Comparison of ENCODE assay signal across 2 cellular contexts in the genomic region with DNA sequence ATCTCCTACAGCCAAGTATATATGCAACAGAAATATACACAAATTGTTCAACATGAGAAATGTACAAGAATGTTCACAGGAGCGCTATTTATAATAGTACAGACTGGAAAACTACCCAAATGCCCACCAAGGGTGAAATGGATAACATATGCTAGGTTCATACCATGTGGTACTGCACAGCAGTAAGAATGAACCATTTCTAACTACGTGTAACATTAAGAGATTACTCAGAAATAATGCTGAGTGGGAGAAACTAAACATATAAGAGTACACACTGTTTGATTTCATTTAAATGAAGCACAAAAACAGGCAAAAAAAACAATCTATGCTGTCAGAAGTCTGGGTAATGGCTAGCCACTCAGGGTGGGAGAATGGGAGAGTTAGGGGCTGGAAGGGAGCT.
TF ChIP-seq lines count a peak whose summit lies in the region.

No MANE protein-coding gene starts in this region.

TF ChIP-seq in GM12891, 5 proteins besides CTCF, POLR2A, EP300 and RAD21:
- TF ChIP-seq TAF1 (IDR thresholded peaks at IDR 0.05; ENCODE audit: low read depth, low read length) = no peak
- TF ChIP-seq PAX5 (IDR thresholded peaks at IDR 0.05; ENCODE audit: insufficient read depth, low read length, severe bottlenecking) = no peak
- no peak for TF ChIP-seq SPI1 (IDR thresholded peaks at IDR 0.05; ENCODE audit: low read depth, low read length)
- TF ChIP-seq POLR2AphosphoS5 (IDR thresholded peaks at IDR 0.05; ENCODE audit: low read depth, low read length) = no peak
- TF ChIP-seq POU2F2 (IDR thresholded peaks at IDR 0.05; ENCODE audit: low read depth, low read length) = no peak

TF ChIP-seq in IMR-90, 13 proteins besides CTCF, POLR2A, EP300 and RAD21:
- TF ChIP-seq NFE2L2 (IDR thresholded peaks at IDR 0.05; ENCODE audit: low read depth, low read length) (no peak), MAFK (IDR thresholded peaks at IDR 0.05; ENCODE audit: low read depth, low read length) (peak; percentile 45; the same call in 1 of the 2 replicates), RCOR1 (IDR thresholded peaks at IDR 0.05; ENCODE audit: insufficient replicate concordance, low read length) (no peak), MXI1 (IDR thresholded peaks at IDR 0.05; ENCODE audit: borderline replicate concordance, low read depth, low read length) (no peak), CEBPB (IDR thresholded peaks at IDR 0.05; ENCODE audit: low read depth, low read length) (no peak)
- TF ChIP-seq, protein P1, sequence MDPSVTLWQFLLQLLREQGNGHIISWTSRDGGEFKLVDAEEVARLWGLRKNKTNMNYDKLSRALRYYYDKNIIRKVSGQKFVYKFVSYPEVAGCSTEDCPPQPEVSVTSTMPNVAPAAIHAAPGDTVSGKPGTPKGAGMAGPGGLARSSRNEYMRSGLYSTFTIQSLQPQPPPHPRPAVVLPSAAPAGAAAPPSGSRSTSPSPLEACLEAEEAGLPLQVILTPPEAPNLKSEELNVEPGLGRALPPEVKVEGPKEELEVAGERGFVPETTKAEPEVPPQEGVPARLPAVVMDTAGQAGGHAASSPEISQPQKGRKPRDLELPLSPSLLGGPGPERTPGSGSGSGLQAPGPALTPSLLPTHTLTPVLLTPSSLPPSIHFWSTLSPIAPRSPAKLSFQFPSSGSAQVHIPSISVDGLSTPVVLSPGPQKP (IDR thresholded peaks at IDR 0.05; ENCODE audit: borderline replicate concordance, low read depth, low read length) = no peak
TF ChIP-seq in IMR-90: peak in this region for 1.
